ENCODE assay signal across 8 cellular contexts in the genomic region with DNA sequence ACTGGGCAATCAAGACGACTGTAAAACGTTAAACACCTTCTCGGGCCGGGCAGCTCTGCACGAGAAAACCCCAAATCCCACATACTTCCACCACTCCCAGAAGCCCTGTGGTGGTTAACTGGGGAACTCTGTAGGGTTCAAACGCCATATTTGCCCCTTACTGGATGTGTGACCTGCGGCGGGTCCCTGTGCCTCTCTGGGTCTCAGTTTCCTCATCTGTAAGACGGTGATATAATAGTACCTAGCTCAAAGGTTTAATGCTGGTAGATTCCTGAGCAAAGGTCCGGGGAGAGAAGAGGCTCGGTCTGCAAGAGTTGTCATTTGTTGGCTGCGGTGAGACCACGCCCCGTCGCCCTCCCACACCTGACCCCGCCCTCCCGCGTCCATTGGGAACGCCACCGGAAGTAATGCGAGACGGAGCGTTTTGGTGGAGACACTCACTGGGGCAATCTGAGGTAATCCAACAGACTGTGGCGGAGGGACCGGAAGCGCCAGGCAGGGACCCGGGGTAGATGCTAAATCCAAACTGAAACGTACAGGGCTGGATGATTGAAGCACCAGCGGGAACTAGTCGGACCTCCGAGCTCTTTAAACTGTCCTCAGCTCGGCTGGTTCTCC. TPM values are rescaled to one million over a fixed set of nuclear protein-coding genes. Genes with fewer than 3 reads are reported as not detected.
A peak's percentile ranks its signal among the peaks of the same experiment; 100 is the strongest.
DNase-seq lines count a peak whose midpoint lies in the region; ATAC-seq lines count a peak whose summit lies in the region.

No MANE protein-coding gene starts in this region.

- H3K36me3 ChIP-seq in effector memory CD4-positive, alpha-beta T cell (ENCODE audit: control insufficient read depth, insufficient read depth, low read length): no peaks in the 10 kb centered on the region

- peak; percentile 74 for ATAC-seq in GM21360 (IDR thresholded peaks at IDR 0.05; ENCODE audit: unreplicated experiment)

- DNase-seq in COLO668 (lab: John Stamatoyannopoulos, UW; ENCODE audit: unreplicated experiment) (peak; percentile 99), HT-29 (ENCODE audit: low spot score) (peak; percentile 98), lung microvascular endothelial cell (ENCODE audit: low read depth in 2 of 2) (peak; percentile 99)
- peak; percentile 93 for DNase-seq in NK-92 treated with Interleukin-12 subunit alpha and Interleukin-12 subunit beta, amount 100 ng/mL, for 24 hours (lab: John Stamatoyannopoulos, UW)
- DNase-seq in activated CD8-positive, alpha-beta memory T cell treated with anti-CD3 and anti-CD28 coated beads for 4 hours (ENCODE audit: low read depth in 2 of 2): peak; percentile 98 to 99
- DNase-seq in effector memory CD4-positive, alpha-beta T cell: peak; percentile 98
- DNase-seq in stimulated activated CD4-positive, alpha-beta T cell treated with anti-CD3 and anti-CD28 coated beads, TNF-alpha, amount 100 ng/mL, for 4 hours (ENCODE audit: low read depth in 3 of 3): peak; percentile 98 to 99 (median 99)

- H3K4me3 ChIP-seq in effector memory CD4-positive, alpha-beta T cell (ENCODE audit: insufficient read depth, low read depth, low read length, poor library complexity, severe bottlenecking): peak overlapping the region; percentile 98

- H3K9me3 ChIP-seq in effector memory CD4-positive, alpha-beta T cell (ENCODE audit: control insufficient read depth, low read length): no peaks in the 10 kb centered on the region

- peak overlapping the region; percentile 99 for H3K27ac ChIP-seq in effector memory CD4-positive, alpha-beta T cell (ENCODE audit: insufficient read depth, low read length, poor library complexity, severe bottlenecking)

- H3K4me1 ChIP-seq in effector memory CD4-positive, alpha-beta T cell (ENCODE audit: control insufficient read depth, insufficient read depth, low read length, poor library complexity, severe bottlenecking): peaks cover 21% of the 10 kb centered on the region

- no peaks in the 10 kb centered on the region for H3K27me3 ChIP-seq in effector memory CD4-positive, alpha-beta T cell (replicated peaks; ENCODE audit: control insufficient read depth, insufficient read depth, low read length, poor library complexity, severe bottlenecking)

RNA-seq across cellular contexts. Expression of gene OGFOD2, which starts 0.7 kb away (rescaled TPM):
- total RNA-seq in HT-29 (2014; rRNA removed; shearing (Covaris generic)): 40.5 and 52.0 TPM in 2 replicates
- total RNA-seq in lung microvascular endothelial cell: 7.2 and 9.1 TPM in 2 replicates

RNA-seq across cellular contexts. Expression of gene ARL6IP4, which starts 6.1 kb away (rescaled TPM):
- 184 and 228 TPM in 2 replicates for total RNA-seq in HT-29 (2014; rRNA removed; shearing (Covaris generic))
- 145 and 160 TPM in 2 replicates for total RNA-seq in lung microvascular endothelial cell

RNA-seq across cellular contexts. Expression of gene ABCB9, which starts 8.1 kb away (rescaled TPM):
- total RNA-seq in HT-29 (2014; rRNA removed; shearing (Covaris generic)): 7.3 and 10.2 TPM in 2 replicates
- total RNA-seq in lung microvascular endothelial cell: 5.0 TPM in 2 replicates

Comparison
In these comparisons a context has a peak if more than half of its experiments do, and no peak if none do; other contexts are left out.
1. Peak in every context shown above with its lines: DNase-seq, ATAC-seq, H3K4me3 ChIP-seq and H3K27ac ChIP-seq.